Comparison of ENCODE assay signal across 7 cellular contexts in genomic region chr3:75645548-75645947, GRCh38. TPM values are rescaled to one million over a fixed set of nuclear protein-coding genes. Genes with fewer than 3 reads are reported as not detected.
"Had no signal": no experiment of that assay in that cellular context is flagged by ENCODE, and none has a peak within 500 bp of the region (broad histone marks: within the 10 kb centered on the region; RNA-seq: fewer than 3 reads in every experiment).

No MANE protein-coding gene starts in this region.

RNA-seq across cellular contexts. Expression of gene FRG2C, which starts 18.6 kb away (rescaled TPM):
- total RNA-seq: GM23248, H4, H7, HepG2, HFFc6, HT1080 had no signal
- polyA plus RNA-seq: GM23248, HepG2, IgD-negative memory B cell had no signal
